ENCODE assay signal across 24 cellular contexts in genomic region chr1:97271906-97272788, GRCh38.
DNase-seq lines count a peak whose midpoint lies in the region; ATAC-seq, FAIRE-seq and TF ChIP-seq lines count a peak whose summit lies in the region.
"Had no signal": no experiment of that assay in that cellular context is flagged by ENCODE, and none has a peak within 500 bp of the region (broad histone marks: within the 10 kb centered on the region; RNA-seq: fewer than 3 reads in every experiment).

No MANE protein-coding gene starts in this region.

- POLR2A ChIA-PET in naive thymus-derived CD8-positive, alpha-beta T cell (lab: Charles Lee): no interaction called here
- POLR2A ChIA-PET in MCF 10A (lab: Yijun Ruan, JAX): interaction anchor here (0.5 to 0.6 kb wide), 3 partner anchors 11 to 613 kb away, joined by 3 to 4 read pairs (median 3); no protein-coding TSS in a partner anchor

- H3K4me1 ChIP-seq in RWPE2 (ENCODE audit: insufficient read depth, poor library complexity, severe bottlenecking): peaks cover 8% of the 10 kb centered on the region
- H3K4me1 ChIP-seq: colonic mucosa had no signal

- no TSS peak for BruUV-seq in MCF 10A (replicated peaks; lab: Mats Ljungman, UMichigan)

- no peak for TF ChIP-seq CTCF in RWPE2 (IDR thresholded peaks at IDR 0.05; ENCODE audit: poor library complexity, severe bottlenecking)
- no peak for TF ChIP-seq CTCF in MCF 10A (IDR thresholded peaks at IDR 0.05; ENCODE audit: unreplicated experiment)

- H3K9me3 ChIP-seq in RWPE2 (ENCODE audit: severe bottlenecking): no peaks in the 10 kb centered on the region
- H3K9me3 ChIP-seq: colonic mucosa, tibial artery had no signal

- peaks cover 0 to 3% (median 0%) of the 10 kb centered on the region in 4 donors for H3K4me1 Mint-ChIP-seq in naive thymus-derived CD8-positive, alpha-beta T cell
- peaks cover under 1% of the 10 kb centered on the region for H3K4me1 Mint-ChIP-seq in MCF 10A (ENCODE audit: insufficient read depth, unreplicated experiment)

- DNase-seq in DMS53 (lab: John Stamatoyannopoulos, UW): peak; percentile 62
- no peak for DNase-seq in RWPE2 (ENCODE audit: low spot score)
- peak; percentile 11 for DNase-seq in myocyte (ENCODE audit: low read depth)
- no peak for DNase-seq in NCI-H187 treated with DMSO at 0.1 percent for 48 hours (lab: John Stamatoyannopoulos, UW)
- DNase-seq in naive thymus-derived CD8-positive, alpha-beta T cell: no peak
- no peak for DNase-seq in MCF 10A (ENCODE audit: unreplicated experiment)
- no peak for DNase-seq in stimulated activated CD4-positive, alpha-beta T cell treated with anti-CD3 and anti-CD28 coated beads, Interleukin-4, amount 100 ng/mL, for 4 hours
- DNase-seq: activated CD4-positive, alpha-beta T cell treated with anti-CD3 and anti-CD28 coated beads, Interleukin-2, amount 10 ng/mL, durations not matched to agents 24 days and 14 days; colonic mucosa; erythroblast; H9; kidney glomerular epithelial cell; mesendoderm; NCI-H1436; NCI-H2171 treated with DMSO at 0.1 percent for 48 hours; NCI-H774; posterior cingulate gyrus; stimulated activated CD4-positive, alpha-beta T cell treated with anti-CD3 and anti-CD28 coated beads, Interleukin-1b, Interleukin-23, amount 100 ng/mL, for 48 hours; stimulated activated naive CD4-positive, alpha-beta T cell; tibial artery had no signal

- no peaks in the 10 kb centered on the region for H3K36me3 ChIP-seq in RWPE2 (ENCODE audit: low read depth)
- H3K36me3 ChIP-seq: colonic mucosa, tibial artery had no signal

- H3K4me3 ChIP-seq in RWPE2 (ENCODE audit: severe bottlenecking): no peak overlapping the region
- H3K4me3 ChIP-seq: colonic mucosa, tibial artery had no signal

- no peak overlapping the region for H3K4me3 Mint-ChIP-seq in naive thymus-derived CD8-positive, alpha-beta T cell
- no peak overlapping the region for H3K4me3 Mint-ChIP-seq in MCF 10A (ENCODE audit: unreplicated experiment)
- H3K4me3 Mint-ChIP-seq: activated CD4-positive, alpha-beta T cell treated with anti-CD3 and anti-CD28 coated beads, Interleukin-2, amount 10 ng/mL, durations not matched to agents 24 days and 14 days; H9; natural killer cell treated with Interleukin-12 subunit alpha and Interleukin-12 subunit beta and Interleukin-15 and Interleukin-18, amount 100 ng/mL, for 72 hours had no signal

- peak; percentile 86 for FAIRE-seq in endometrium (lab: Jason Lieb, UNC)
- FAIRE-seq: GM12892 had no signal

- H3K9me3 Mint-ChIP-seq in naive thymus-derived CD8-positive, alpha-beta T cell: peaks cover 0 to 20% (median 10%) of the 10 kb centered on the region in 9 donors
- H3K9me3 Mint-ChIP-seq in MCF 10A (ENCODE audit: unreplicated experiment): no peaks in the 10 kb centered on the region
- H3K9me3 Mint-ChIP-seq: H9 had no signal

- CTCF ChIA-PET in MCF 10A (lab: Yijun Ruan, JAX): interaction anchor here (1.5 kb wide), 1 partner anchor 253 kb away, joined by 6 read pairs; no protein-coding TSS in a partner anchor

- H3K27ac Mint-ChIP-seq in naive thymus-derived CD8-positive, alpha-beta T cell: no peak overlapping the region
- no peak overlapping the region for H3K27ac Mint-ChIP-seq in MCF 10A (ENCODE audit: low read depth, unreplicated experiment)
- H3K27ac Mint-ChIP-seq: activated CD4-positive, alpha-beta T cell treated with anti-CD3 and anti-CD28 coated beads, Interleukin-2, amount 10 ng/mL, durations not matched to agents 24 days and 14 days; activated naive CD4-positive, alpha-beta T cell treated with anti-CD3 and anti-CD28 coated beads, Interleukin-2, amount 50 U/mL, for 72 hours; H9; natural killer cell treated with Interleukin-12 subunit alpha and Interleukin-12 subunit beta and Interleukin-15 and Interleukin-18, amount 100 ng/mL, for 72 hours had no signal

- peak overlapping the region; percentile 5 for H3K27ac ChIP-seq in RWPE2 (ENCODE audit: poor library complexity, severe bottlenecking)
- H3K27ac ChIP-seq: colonic mucosa, tibial artery had no signal

- no peaks in the 10 kb centered on the region for H3K27me3 ChIP-seq in RWPE2 (ENCODE audit: insufficient read depth, poor library complexity, severe bottlenecking)
- H3K27me3 ChIP-seq: colonic mucosa, tibial artery had no signal

- peaks cover 48 to 77% (median 53%) of the 10 kb centered on the region in 3 donors for H3K36me3 Mint-ChIP-seq in naive thymus-derived CD8-positive, alpha-beta T cell
- peaks cover 11% of the 10 kb centered on the region for H3K36me3 Mint-ChIP-seq in MCF 10A (ENCODE audit: insufficient read depth, unreplicated experiment)

- intact Hi-C loops in MCF 10A (cut with micrococcal nuclease): no loop called here

- no peak for ATAC-seq in RWPE2 (ENCODE audit: low read depth)
- no peak for ATAC-seq in naive thymus-derived CD8-positive, alpha-beta T cell
- ATAC-seq: activated naive CD4-positive, alpha-beta T cell treated with anti-CD3 and anti-CD28 coated beads, Interleukin-2, amount 50 U/mL, for 72 hours; natural killer cell treated with Interleukin-12 subunit alpha and Interleukin-12 subunit beta and Interleukin-15 and Interleukin-18, amount 100 ng/mL, for 72 hours had no signal

- H3K27me3 Mint-ChIP-seq in naive thymus-derived CD8-positive, alpha-beta T cell: no peaks in the 10 kb centered on the region
- H3K27me3 Mint-ChIP-seq in MCF 10A (ENCODE audit: insufficient read depth, unreplicated experiment): no peaks in the 10 kb centered on the region
- H3K27me3 Mint-ChIP-seq: activated CD4-positive, alpha-beta T cell treated with anti-CD3 and anti-CD28 coated beads, Interleukin-2, amount 10 ng/mL, durations not matched to agents 24 days and 14 days; natural killer cell treated with Interleukin-12 subunit alpha and Interleukin-12 subunit beta and Interleukin-15 and Interleukin-18, amount 100 ng/mL, for 72 hours had no signal

Comparison
In these comparisons a context has a peak if more than half of its experiments do, and no peak if none do; other contexts are left out.
1. DNase-seq: peak in DMS53 (single experiment) and myocyte (single experiment); none in RWPE2 (single experiment), NCI-H187 treated with DMSO at 0.1 percent for 48 hours (single experiment), naive thymus-derived CD8-positive, alpha-beta T cell (0 of 10), MCF 10A (single experiment) and stimulated activated CD4-positive, alpha-beta T cell treated with anti-CD3 and anti-CD28 coated beads, Interleukin-4, amount 100 ng/mL, for 4 hours (0 of 2).